34 cellular contexts compared by ENCODE assay signal in the genomic region with DNA sequence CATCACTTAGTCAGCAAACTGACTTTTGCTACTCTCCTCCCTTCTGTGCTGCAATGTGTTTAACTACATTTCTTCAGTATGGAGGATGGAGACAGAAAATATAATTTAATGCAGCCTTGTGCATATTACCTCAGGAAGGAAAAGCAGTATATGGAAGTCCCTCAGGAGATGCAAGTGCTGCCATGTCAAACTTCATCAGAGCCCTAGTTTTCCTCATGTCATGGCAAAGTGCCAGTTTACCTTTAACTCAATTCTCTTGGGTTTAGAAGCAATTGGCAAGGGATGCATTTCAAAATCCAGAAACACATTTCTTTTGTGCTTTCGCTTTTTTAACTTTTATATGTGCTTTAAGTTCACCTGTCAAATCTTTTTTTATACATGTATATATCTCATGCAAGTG.
"Had no signal": no experiment of that assay in that cellular context is flagged by ENCODE, and none has a peak within 500 bp of the region (broad histone marks: within the 10 kb centered on the region; RNA-seq: fewer than 3 reads in every experiment).

No MANE protein-coding gene starts in this region.

- H3K4me2 ChIP-seq: KMS-11 had no signal

- DNase-seq: Karpas-422, Kasumi-1, MG63, MM.1S, MV-4-11, NCI-H1048, NCI-H1092, NCI-H1092 treated with DMSO at 0.1 percent for 48 hours, NCI-H1105, NCI-H1105 treated with DMSO at 0.1 percent for 48 hours, NCI-H1417, NCI-H1417 treated with DMSO at 0.1 percent for 48 hours, NCI-H1436, NCI-H1436 treated with DMSO at 0.1 percent for 48 hours, NCI-H146, NCI-H1694, NCI-H1694 treated with DMSO at 0.1 percent for 48 hours, NCI-H187, NCI-H187 treated with DMSO at 0.1 percent for 48 hours, NCI-H1930, NCI-H2029, NCI-H2029 treated with DMSO at 0.1 percent for 48 hours, NCI-H2081, NCI-H2081 treated with DMSO at 0.1 percent for 48 hours, NCI-H2107, NCI-H2171, NCI-H2171 treated with DMSO at 0.1 percent for 48 hours, NCI-H2227 treated with DMSO at 0.1 percent for 48 hours, NCI-H226, NCI-H345, NCI-H446, NCI-H446 treated with DMSO at 0.1 percent for 48 hours, NCI-H510A had no signal

- H3K9ac ChIP-seq: KMS-11 had no signal

- H3K4me3 ChIP-seq: MG63 had no signal

- H3K27me3 ChIP-seq: MG63 had no signal

- H3K36me3 ChIP-seq: MG63 had no signal

- H3K9me3 ChIP-seq: MG63 had no signal

- H3K27ac ChIP-seq: KMS-11 had no signal
